Comparison of ENCODE assay signal across 1 cellular context in the genomic region with DNA sequence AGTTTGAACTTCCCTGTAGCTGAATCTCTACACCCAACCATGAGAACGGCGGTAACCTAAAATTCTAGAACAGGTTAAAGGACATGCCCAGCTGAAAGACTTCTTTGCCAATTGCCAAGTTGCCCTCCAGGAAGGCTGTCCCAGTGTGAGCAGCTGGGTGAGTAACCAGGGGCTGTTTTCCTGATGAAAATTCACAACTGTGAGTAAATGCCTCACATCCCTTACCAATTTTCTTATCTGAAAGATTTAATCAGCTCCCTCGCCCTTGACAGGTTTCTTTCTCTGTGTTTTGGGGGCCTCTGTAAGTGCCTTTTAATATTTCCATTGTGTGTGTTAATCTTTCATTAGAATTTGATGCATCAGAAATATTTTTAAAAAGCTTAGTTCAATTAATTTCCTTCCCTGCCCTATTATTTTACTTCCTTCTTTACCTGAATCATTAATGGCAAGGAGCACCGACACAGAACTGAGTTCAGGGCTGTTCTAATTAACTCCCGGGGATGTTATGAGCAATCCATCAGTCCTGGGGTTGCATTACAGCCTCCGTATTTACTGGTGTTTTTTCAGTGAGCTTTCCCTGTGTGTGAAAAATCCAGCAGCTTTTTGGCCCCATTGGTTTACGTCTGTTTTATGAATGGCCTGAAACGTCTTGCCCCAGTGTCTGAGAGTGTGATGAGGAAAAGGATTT.
TF ChIP-seq lines count a peak whose summit lies in the region.

No MANE protein-coding gene starts in this region.

TF ChIP-seq in IMR-90, 13 proteins besides CTCF, POLR2A, EP300 and RAD21:
- TF ChIP-seq RFX5 (IDR thresholded peaks at IDR 0.05; ENCODE audit: low read depth, low read length) = no peak
- TF ChIP-seq MAZ (IDR thresholded peaks at IDR 0.05; ENCODE audit: borderline replicate concordance, low read depth, low read length) = no peak
- no peak for TF ChIP-seq MAFK (IDR thresholded peaks at IDR 0.05; ENCODE audit: low read depth, low read length)
